Comparison of ENCODE assay signal across 1 cellular context in the genomic region with DNA sequence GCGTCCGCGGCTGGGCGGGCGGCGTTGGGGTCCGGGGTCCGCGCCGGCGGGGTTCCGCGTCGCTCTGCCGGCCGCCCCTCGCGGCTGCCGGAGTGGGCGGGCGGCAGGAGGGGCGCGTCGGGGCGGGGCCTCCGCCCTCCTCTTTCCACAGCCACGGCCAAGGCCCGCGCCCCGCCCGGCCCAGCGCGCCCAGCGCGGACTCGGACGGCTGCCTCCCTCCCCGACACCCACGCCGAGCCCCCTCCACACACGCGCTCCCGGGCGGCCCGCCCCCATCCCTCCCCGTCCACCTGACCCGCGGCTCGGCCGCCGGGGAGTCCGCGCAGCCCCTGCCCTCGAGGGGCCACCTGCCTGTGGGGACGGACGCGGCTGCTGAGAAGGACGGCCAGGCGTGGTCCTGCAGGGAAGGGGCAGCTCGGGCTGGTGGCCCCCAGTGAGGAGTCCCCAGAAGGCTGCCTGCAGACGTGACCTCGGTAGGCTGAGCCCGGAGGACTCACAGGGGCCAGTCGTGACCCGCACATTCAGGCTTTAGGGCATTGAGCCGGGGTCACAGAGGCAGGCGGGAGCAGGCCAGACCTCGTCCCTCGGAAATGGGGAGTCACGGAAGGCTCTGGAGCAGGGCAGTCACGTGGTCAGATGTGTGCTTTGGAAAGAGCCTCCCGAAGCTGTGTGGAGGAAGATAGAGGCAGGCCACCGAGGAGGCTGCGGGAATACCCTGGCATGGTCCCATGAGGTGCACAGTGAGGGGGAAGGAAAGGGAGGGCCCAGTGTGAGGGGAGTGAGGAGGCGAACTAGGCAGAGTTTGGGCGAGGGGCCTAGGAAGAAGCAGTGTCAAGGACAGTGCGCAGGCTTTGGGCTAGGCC.
TF ChIP-seq lines count a peak whose summit lies in the region.

A gene (minus strand): TSS at position 94 of the 863 bp plus-strand sequence. CDS start 24,980 bp downstream, outside the sequence.

TF ChIP-seq in HepG2, 621 proteins besides CTCF, POLR2A, EP300 and RAD21 (continued from another document):
- TF ChIP-seq, protein P1, sequence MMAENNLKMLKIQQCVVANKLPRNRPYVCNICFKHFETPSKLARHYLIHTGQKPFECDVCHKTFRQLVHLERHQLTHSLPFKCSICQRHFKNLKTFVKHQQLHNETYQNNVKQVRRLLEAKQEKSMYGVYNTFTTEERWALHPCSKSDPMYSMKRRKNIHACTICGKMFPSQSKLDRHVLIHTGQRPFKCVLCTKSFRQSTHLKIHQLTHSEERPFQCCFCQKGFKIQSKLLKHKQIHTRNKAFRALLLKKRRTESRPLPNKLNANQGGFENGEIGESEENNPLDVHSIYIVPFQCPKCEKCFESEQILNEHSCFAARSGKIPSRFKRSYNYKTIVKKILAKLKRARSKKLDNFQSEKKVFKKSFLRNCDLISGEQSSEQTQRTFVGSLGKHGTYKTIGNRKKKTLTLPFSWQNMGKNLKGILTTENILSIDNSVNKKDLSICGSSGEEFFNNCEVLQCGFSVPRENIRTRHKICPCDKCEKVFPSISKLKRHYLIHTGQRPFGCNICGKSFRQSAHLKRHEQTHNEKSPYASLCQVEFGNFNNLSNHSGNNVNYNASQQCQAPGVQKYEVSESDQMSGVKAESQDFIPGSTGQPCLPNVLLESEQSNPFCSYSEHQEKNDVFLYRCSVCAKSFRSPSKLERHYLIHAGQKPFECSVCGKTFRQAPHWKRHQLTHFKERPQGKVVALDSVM (CRISPR knock-in tag; IDR thresholded peaks at IDR 0.05) = peak; percentile 26; the same call in 1 of the 2 replicates
- TF ChIP-seq, protein P2, sequence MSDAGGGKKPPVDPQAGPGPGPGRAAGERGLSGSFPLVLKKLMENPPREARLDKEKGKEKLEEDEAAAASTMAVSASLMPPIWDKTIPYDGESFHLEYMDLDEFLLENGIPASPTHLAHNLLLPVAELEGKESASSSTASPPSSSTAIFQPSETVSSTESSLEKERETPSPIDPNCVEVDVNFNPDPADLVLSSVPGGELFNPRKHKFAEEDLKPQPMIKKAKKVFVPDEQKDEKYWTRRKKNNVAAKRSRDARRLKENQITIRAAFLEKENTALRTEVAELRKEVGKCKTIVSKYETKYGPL (CRISPR knock-in tag; IDR thresholded peaks at IDR 0.05) = no peak
- peak; percentile 67; the same call in 1 of the 2 replicates for TF ChIP-seq ZNF563 (CRISPR knock-in tag; IDR thresholded peaks at IDR 0.05)
- TF ChIP-seq ZNF777 (CRISPR knock-in tag; IDR thresholded peaks at IDR 0.05) = peak; percentile 81
- TF ChIP-seq, protein P3, sequence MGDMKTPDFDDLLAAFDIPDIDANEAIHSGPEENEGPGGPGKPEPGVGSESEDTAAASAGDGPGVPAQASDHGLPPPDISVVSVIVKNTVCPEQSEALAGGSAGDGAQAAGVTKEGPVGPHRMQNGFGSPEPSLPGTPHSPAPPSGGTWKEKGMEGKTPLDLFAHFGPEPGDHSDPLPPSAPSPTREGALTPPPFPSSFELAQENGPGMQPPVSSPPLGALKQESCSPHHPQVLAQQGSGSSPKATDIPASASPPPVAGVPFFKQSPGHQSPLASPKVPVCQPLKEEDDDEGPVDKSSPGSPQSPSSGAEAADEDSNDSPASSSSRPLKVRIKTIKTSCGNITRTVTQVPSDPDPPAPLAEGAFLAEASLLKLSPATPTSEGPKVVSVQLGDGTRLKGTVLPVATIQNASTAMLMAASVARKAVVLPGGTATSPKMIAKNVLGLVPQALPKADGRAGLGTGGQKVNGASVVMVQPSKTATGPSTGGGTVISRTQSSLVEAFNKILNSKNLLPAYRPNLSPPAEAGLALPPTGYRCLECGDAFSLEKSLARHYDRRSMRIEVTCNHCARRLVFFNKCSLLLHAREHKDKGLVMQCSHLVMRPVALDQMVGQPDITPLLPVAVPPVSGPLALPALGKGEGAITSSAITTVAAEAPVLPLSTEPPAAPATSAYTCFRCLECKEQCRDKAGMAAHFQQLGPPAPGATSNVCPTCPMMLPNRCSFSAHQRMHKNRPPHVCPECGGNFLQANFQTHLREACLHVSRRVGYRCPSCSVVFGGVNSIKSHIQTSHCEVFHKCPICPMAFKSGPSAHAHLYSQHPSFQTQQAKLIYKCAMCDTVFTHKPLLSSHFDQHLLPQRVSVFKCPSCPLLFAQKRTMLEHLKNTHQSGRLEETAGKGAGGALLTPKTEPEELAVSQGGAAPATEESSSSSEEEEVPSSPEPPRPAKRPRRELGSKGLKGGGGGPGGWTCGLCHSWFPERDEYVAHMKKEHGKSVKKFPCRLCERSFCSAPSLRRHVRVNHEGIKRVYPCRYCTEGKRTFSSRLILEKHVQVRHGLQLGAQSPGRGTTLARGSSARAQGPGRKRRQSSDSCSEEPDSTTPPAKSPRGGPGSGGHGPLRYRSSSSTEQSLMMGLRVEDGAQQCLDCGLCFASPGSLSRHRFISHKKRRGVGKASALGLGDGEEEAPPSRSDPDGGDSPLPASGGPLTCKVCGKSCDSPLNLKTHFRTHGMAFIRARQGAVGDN (CRISPR knock-in tag; IDR thresholded peaks at IDR 0.05) = peak; percentile 63
- TF ChIP-seq RAD51 (IDR thresholded peaks at IDR 0.05; ENCODE audit: borderline replicate concordance) = peak; percentile 63; the same call in 1 of the 2 replicates
- no peak for TF ChIP-seq ZNF780A (CRISPR knock-in tag; IDR thresholded peaks at IDR 0.05)
- 0 out of 2 replicates have a peak, but pooled peaks have one; percentile 12 for TF ChIP-seq SALL1 (CRISPR knock-in tag; IDR thresholded peaks at IDR 0.05)
